In genomic region chr2:239047420-239047819, GRCh38 we compare ENCODE assay signal across 21 cellular contexts.
"Had no signal": no experiment of that assay in that cellular context is flagged by ENCODE, and none has a peak within 500 bp of the region (broad histone marks: within the 10 kb centered on the region; RNA-seq: fewer than 3 reads in every experiment).

No MANE protein-coding gene starts in this region.

- H3K36me3 Mint-ChIP-seq: type B pancreatic cell had no signal

- H3K9me3 ChIP-seq: colonic mucosa, suprapubic skin, thyroid gland, uterus had no signal

- H3K27me3 Mint-ChIP-seq: naive thymus-derived CD4-positive, alpha-beta T cell had no signal

- H3K4me3 Mint-ChIP-seq: endodermal cell; naive thymus-derived CD4-positive, alpha-beta T cell; neural crest cell; type B pancreatic cell had no signal

- H3K27ac Mint-ChIP-seq: type B pancreatic cell had no signal

- DNase-seq: cerebellar nuclear complex; colonic mucosa; effector CD4-positive, alpha-beta T cell; endodermal cell; erythroblast; foreskin keratinocyte; head of caudate nucleus; hippocampal formation; naive thymus-derived CD4-positive, alpha-beta T cell; nucleus accumbens; stimulated activated CD4-positive, alpha-beta T cell treated with anti-CD3 and anti-CD28 coated beads, Interleukin-12 subunit alpha, Interleukin-12 subunit beta, amount 100 ng/mL, for 4 hours; stimulated activated naive CD8-positive, alpha-beta T cell treated with anti-CD3 and anti-CD28 coated beads, Interleukin-15, Interleukin-2, amounts not matched to agents 100 U/mL and 50 U/mL, for 24 hours; thyroid gland; uterus had no signal

- H3K4me3 ChIP-seq: colonic mucosa, ovary, skin epidermis, suprapubic skin, thyroid gland, uterus had no signal

- H3K27me3 ChIP-seq: colonic mucosa, ovary, suprapubic skin, thyroid gland, uterus had no signal

- H3K27ac ChIP-seq: colonic mucosa, foreskin keratinocyte, ovary, skin epidermis, suprapubic skin, thyroid gland, uterus had no signal

- H3K36me3 ChIP-seq: colonic mucosa, ovary had no signal

- H3K9me3 Mint-ChIP-seq: endodermal cell; naive thymus-derived CD4-positive, alpha-beta T cell; neural crest cell; type B pancreatic cell had no signal

- H3K4me1 ChIP-seq: colonic mucosa, foreskin keratinocyte, suprapubic skin, thyroid gland, uterus had no signal

- ATAC-seq: foreskin keratinocyte; naive thymus-derived CD4-positive, alpha-beta T cell; sciatic nerve; stimulated activated naive CD8-positive, alpha-beta T cell treated with anti-CD3 and anti-CD28 coated beads, Interleukin-15, Interleukin-2, amounts not matched to agents 100 U/mL and 50 U/mL, for 24 hours had no signal

- FAIRE-seq: endothelial cell of umbilical vein had no signal
